In the genomic region with DNA sequence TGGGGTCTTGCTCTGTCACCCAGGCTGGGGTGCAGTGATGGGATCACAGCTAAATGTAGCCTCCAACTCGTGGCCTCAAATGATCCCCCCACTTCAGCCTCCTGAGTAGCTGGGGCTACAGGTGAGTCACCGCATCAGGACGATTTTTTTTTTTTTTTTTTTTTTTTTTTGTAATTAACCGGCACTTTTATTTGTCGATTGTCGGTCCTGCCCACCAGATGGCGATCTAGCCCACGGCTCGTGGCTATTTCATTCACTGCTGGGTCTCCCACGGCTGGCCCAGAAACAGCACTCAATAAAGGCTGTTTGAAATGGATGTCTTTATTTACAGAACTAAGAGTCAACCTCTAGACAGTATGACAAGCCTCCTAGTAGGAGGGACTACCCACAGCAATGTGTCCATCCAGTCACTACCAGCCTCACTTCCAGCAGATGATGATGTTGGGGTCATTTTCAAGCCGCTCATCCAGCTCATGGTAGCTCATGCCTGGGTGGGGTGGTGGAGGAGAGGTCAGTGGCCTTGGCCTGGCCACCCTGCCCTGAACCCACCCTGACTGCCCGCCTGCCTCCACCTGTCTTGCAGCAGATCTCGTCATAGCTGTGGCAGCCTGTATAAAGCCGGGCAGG, we compare ENCODE assay signal across 8 cellular contexts. TPM values are rescaled to one million over a fixed set of nuclear protein-coding genes. Genes with fewer than 3 reads are reported as not detected.
DNase-seq lines count a peak whose midpoint lies in the region; ATAC-seq and TF ChIP-seq lines count a peak whose summit lies in the region.

No MANE protein-coding gene starts in this region.

- H3K4me3 Mint-ChIP-seq in activated naive CD8-positive, alpha-beta T cell treated with anti-CD3 and anti-CD28 coated beads, Interleukin-2, amount 10 ng/mL, durations not matched to agents 7 days and 5 days = peak overlapping the region; percentile 16

- H3F3A ChIP-seq in DOHH2 (ENCODE audit: control insufficient read depth, insufficient read depth) = no peaks in the 10 kb centered on the region

- TF ChIP-seq POLR2A in GM18505 (IDR thresholded peaks at IDR 0.05; ENCODE audit: borderline replicate concordance, extremely low read depth, insufficient read depth, insufficient read length) = no peak

- peaks cover 49% of the 10 kb centered on the region for H3K4me1 Mint-ChIP-seq in activated naive CD8-positive, alpha-beta T cell treated with anti-CD3 and anti-CD28 coated beads, Interleukin-2, amount 10 ng/mL, durations not matched to agents 7 days and 5 days

- no peaks in the 10 kb centered on the region for H3K9me2 ChIP-seq in DOHH2 (replicated peaks; ENCODE audit: control insufficient read depth, low read length)

- TF ChIP-seq CTCF in DOHH2 (IDR thresholded peaks at IDR 0.05; ENCODE audit: low read depth, low read length, poor library complexity, severe bottlenecking) = peak; percentile 63
- peak; percentile 43 to 62 for TF ChIP-seq CTCF in right atrium auricular region (IDR thresholded peaks at IDR 0.05)

- H3K4me2 ChIP-seq in DOHH2 (ENCODE audit: low read length) = no peak overlapping the region

- DNase-seq in LoVo (ENCODE audit: low spot score) (peak; percentile 64), T follicular helper cell (ENCODE audit: low read depth) (peak; percentile 69), right atrium auricular region (ENCODE audit: low spot score) (peak; percentile 72)
- peak; percentile 77 for DNase-seq in activated naive CD8-positive, alpha-beta T cell treated with anti-CD3 and anti-CD28 coated beads, Interleukin-2, amount 10 ng/mL, durations not matched to agents 7 days and 5 days
- DNase-seq in stimulated activated CD4-positive, alpha-beta T cell treated with anti-CD3 and anti-CD28 coated beads, Interleukin-12 subunit alpha, Interleukin-12 subunit beta, amount 100 ng/mL, for 24 hours (ENCODE audit: low read depth in 2 of 2) = peak; percentile 43 to 67

- POLR2A ChIA-PET in activated naive CD8-positive, alpha-beta T cell treated with anti-CD3 and anti-CD28 coated beads, Interleukin-2, amount 10 ng/mL, durations not matched to agents 7 days and 5 days (lab: Charles Lee) = interaction anchor here (0.5 to 5.6 kb wide), 5 partner anchors 10 to 1153 kb away, joined by 3 to 110 read pairs (median 5); a partner anchor contains a TSS

- H3K9me3 ChIP-seq in DOHH2 (ENCODE audit: control insufficient read depth, insufficient read depth, low read length) (no peaks in the 10 kb centered on the region), right atrium auricular region (no peaks in the 10 kb centered on the region)

- H3K4me3 ChIP-seq in DOHH2 (ENCODE audit: low read length) (no peak overlapping the region), right atrium auricular region (no peak overlapping the region)

- H3K27me3 ChIP-seq in DOHH2 (ENCODE audit: control insufficient read depth, low read length) (no peaks in the 10 kb centered on the region), right atrium auricular region (no peaks in the 10 kb centered on the region)

- peak; percentile 5 for ATAC-seq in activated naive CD8-positive, alpha-beta T cell treated with anti-CD3 and anti-CD28 coated beads, Interleukin-2, amount 10 ng/mL, durations not matched to agents 7 days and 5 days (ENCODE audit: low read depth)
- ATAC-seq in GM19023 (IDR thresholded peaks at IDR 0.05; ENCODE audit: unreplicated experiment) = no peak
- ATAC-seq in GM18505 (IDR thresholded peaks at IDR 0.05; ENCODE audit: unreplicated experiment) = no peak

- H3K27me3 Mint-ChIP-seq in activated naive CD8-positive, alpha-beta T cell treated with anti-CD3 and anti-CD28 coated beads, Interleukin-2, amount 10 ng/mL, durations not matched to agents 7 days and 5 days = no peaks in the 10 kb centered on the region

- no peaks in the 10 kb centered on the region for H4K20me1 ChIP-seq in DOHH2 (ENCODE audit: control insufficient read depth, insufficient read depth, low read depth, low read length)

- H3K27ac ChIP-seq in DOHH2 (ENCODE audit: low read depth, low read length) (no peak overlapping the region), right atrium auricular region (no peak overlapping the region)

- peaks cover 25% of the 10 kb centered on the region for H3K79me2 ChIP-seq in DOHH2 (ENCODE audit: control insufficient read depth, low read length)

- H3K36me3 Mint-ChIP-seq in activated naive CD8-positive, alpha-beta T cell treated with anti-CD3 and anti-CD28 coated beads, Interleukin-2, amount 10 ng/mL, durations not matched to agents 7 days and 5 days = peaks cover 10% of the 10 kb centered on the region

- H3K27ac Mint-ChIP-seq in activated naive CD8-positive, alpha-beta T cell treated with anti-CD3 and anti-CD28 coated beads, Interleukin-2, amount 10 ng/mL, durations not matched to agents 7 days and 5 days = peak overlapping the region; percentile 42

- H3K4me1 ChIP-seq in DOHH2 (ENCODE audit: control insufficient read depth, low read length) (peaks cover 38% of the 10 kb centered on the region), right atrium auricular region (peaks cover 0 to 40% of the 10 kb centered on the region in 2 donors)

- H3K9me3 Mint-ChIP-seq in activated naive CD8-positive, alpha-beta T cell treated with anti-CD3 and anti-CD28 coated beads, Interleukin-2, amount 10 ng/mL, durations not matched to agents 7 days and 5 days = no peaks in the 10 kb centered on the region

- H3K36me3 ChIP-seq in DOHH2 (ENCODE audit: control insufficient read depth, low read length) = peaks cover 24% of the 10 kb centered on the region
- H3K36me3 ChIP-seq in right atrium auricular region = peaks cover 12% of the 10 kb centered on the region

RNA-seq across cellular contexts. Expression of a gene that starts 1.8 kb away (rescaled TPM):
- total RNA-seq in activated naive CD8-positive, alpha-beta T cell treated with anti-CD3 and anti-CD28 coated beads, Interleukin-2, amount 10 ng/mL, durations not matched to agents 7 days and 5 days = 1 to 10 TPM; 2.2 to 2.7 TPM
- under 1 TPM; 0.26 to 0.31 TPM for total RNA-seq in right atrium auricular region

RNA-seq across cellular contexts. Expression of a gene that starts 3.3 kb away (rescaled TPM):
- total RNA-seq in activated naive CD8-positive, alpha-beta T cell treated with anti-CD3 and anti-CD28 coated beads, Interleukin-2, amount 10 ng/mL, durations not matched to agents 7 days and 5 days = 10 to 100 TPM; 55.8 to 58.2 TPM
- total RNA-seq in right atrium auricular region = 10 to 100 TPM; 12.5 to 20.3 TPM

RNA-seq across cellular contexts. Expression of a gene that starts 3.4 kb away (rescaled TPM):
- total RNA-seq in activated naive CD8-positive, alpha-beta T cell treated with anti-CD3 and anti-CD28 coated beads, Interleukin-2, amount 10 ng/mL, durations not matched to agents 7 days and 5 days = 10 to 100 TPM; 35.0 to 38.9 TPM
- total RNA-seq in right atrium auricular region = 10 to 100 TPM; 11.7 to 11.9 TPM

RNA-seq across cellular contexts. Expression of a gene that starts 6.7 kb away (rescaled TPM):
- total RNA-seq in activated naive CD8-positive, alpha-beta T cell treated with anti-CD3 and anti-CD28 coated beads, Interleukin-2, amount 10 ng/mL, durations not matched to agents 7 days and 5 days = 100 to 1,000 TPM; 183 to 188 TPM
- total RNA-seq in right atrium auricular region = 10 to 100 TPM; 18.6 to 25.9 TPM

RNA-seq across cellular contexts. Expression of a gene that starts 12.0 kb away (rescaled TPM):
- total RNA-seq in activated naive CD8-positive, alpha-beta T cell treated with anti-CD3 and anti-CD28 coated beads, Interleukin-2, amount 10 ng/mL, durations not matched to agents 7 days and 5 days = 10 to 100 TPM; 23.4 to 24.4 TPM
- 10 to 100 TPM; 37.1 to 47.4 TPM for total RNA-seq in right atrium auricular region
